In genomic region chr19:42268704-42269517, GRCh38 we compare ENCODE assay signal across 1 cellular context.
TF ChIP-seq lines count a peak whose summit lies in the region.

Gene CIC, plus strand, starts transcription at chr19:42269252. Its CDS starts 2,532 bp downstream, at chr19:42271784.

TF ChIP-seq in K562, 482 proteins besides CTCF, POLR2A, EP300 and RAD21 (continued from another document and continues in another):
- TF ChIP-seq VEZF1 (CRISPR knock-in tag; IDR thresholded peaks at IDR 0.05) (peak; percentile 86), CEBPZ (IDR thresholded peaks at IDR 0.05; ENCODE audit: borderline replicate concordance, low read depth, low read length) (peak; percentile 99), NR2C1 (IDR thresholded peaks at IDR 0.05) (no peak), NR2C1 (tag; IDR thresholded peaks at IDR 0.05) (peak; percentile 57), ATF2 (CRISPR knock-in tag; IDR thresholded peaks at IDR 0.05) (no peak), ZNF280B (CRISPR knock-in tag; IDR thresholded peaks at IDR 0.05) (no peak), DIDO1 (tag; IDR thresholded peaks at IDR 0.05; ENCODE audit: low read depth) (no peak), NFRKB (IDR thresholded peaks at IDR 0.05; ENCODE audit: low read depth) (0 out of 2 replicates have a peak, but pooled peaks have one; percentile 6), ZEB2 (IDR thresholded peaks at IDR 0.05) (no peak), MITF (IDR thresholded peaks at IDR 0.05) (no peak), IRF9 (tag; IDR thresholded peaks at IDR 0.05) (no peak), TEAD1 (CRISPR knock-in tag; IDR thresholded peaks at IDR 0.05) (no peak), KAT8 (IDR thresholded peaks at IDR 0.05; ENCODE audit: low read depth) (no peak), MYC (IDR thresholded peaks at IDR 0.05; ENCODE audit: low read depth, low read length) (no peak), MYC (CRISPR knock-in tag; IDR thresholded peaks at IDR 0.05; ENCODE audit: borderline replicate concordance, low read depth) (no peak), COPS2 (conservative IDR thresholded peaks at IDR 0.05) (no peak), FOXM1 (IDR thresholded peaks at IDR 0.05; ENCODE audit: low read depth) (peak; percentile 82), FOXM1 (CRISPR knock-in tag; IDR thresholded peaks at IDR 0.05; ENCODE audit: low read depth) (no peak), ETS1 (conservative IDR thresholded peaks at IDR 0.05; ENCODE audit: control insufficient read depth, low read depth, low read length) (peak; percentile 83; the same call in 1 of the 2 replicates), ZNF518B (CRISPR knock-in tag; IDR thresholded peaks at IDR 0.05) (no peak), CHD2 (IDR thresholded peaks at IDR 0.05; ENCODE audit: low read depth, low read length) (peak; percentile 90), ZNF121 (CRISPR knock-in tag; conservative IDR thresholded peaks at IDR 0.05) (no peak), ATF1 (CRISPR knock-in tag; IDR thresholded peaks at IDR 0.05) (no peak; the same call in 1 of the 2 replicates), ATF1 (tag; IDR thresholded peaks at IDR 0.05) (peak; percentile 94), FOXO4 (CRISPR knock-in tag; IDR thresholded peaks at IDR 0.05) (no peak), FOS (IDR thresholded peaks at IDR 0.05; ENCODE audit: extremely low read depth, insufficient read length) (peak; percentile 97), L3MBTL2 (IDR thresholded peaks at IDR 0.05) (peak; percentile 33), AFF1 (IDR thresholded peaks at IDR 0.05; ENCODE audit: low read depth in 1 of 2, partially characterized antibody in 2 of 2) (peak; percentile 19 to 99), HMGN3 (IDR thresholded peaks at IDR 0.05; ENCODE audit: borderline replicate concordance, extremely low read depth, insufficient read length, low read depth, low read length) (no peak), CXXC5 (CRISPR knock-in tag; IDR thresholded peaks at IDR 0.05) (peak; percentile 64; the same call in 1 of the 2 replicates), ZC3H11A (IDR thresholded peaks at IDR 0.05; ENCODE audit: low read depth, low read length) (no peak), ZBTB8A (IDR thresholded peaks at IDR 0.05; ENCODE audit: partially characterized antibody) (no peak), CREBBP (IDR thresholded peaks at IDR 0.05; ENCODE audit: low read depth, low read length) (no peak), SMARCC2 (IDR thresholded peaks at IDR 0.05; ENCODE audit: low read depth) (no peak), TCF15 (CRISPR knock-in tag; IDR thresholded peaks at IDR 0.05) (no peak), MBD2 (IDR thresholded peaks at IDR 0.05; ENCODE audit: borderline replicate concordance, low read depth) (peak; percentile 100), FOXK2 (conservative IDR thresholded peaks at IDR 0.05 in 1 of 2, IDR thresholded peaks at IDR 0.05 in 1 of 2; ENCODE audit: low read depth in 2 of 2) (peak; percentile 25 to 36; a peak in 2 of 4 replicates), SP2 (IDR thresholded peaks at IDR 0.05; ENCODE audit: extremely low read depth, low read depth, low read length, poor library complexity, severe bottlenecking) (peak; percentile 92)
